In genomic region chr19:11577451-11578341, GRCh38 we compare ENCODE assay signal across 8 cellular contexts. TPM values are rescaled to one million over a fixed set of nuclear protein-coding genes. Genes with fewer than 3 reads are reported as not detected.
DNase-seq lines count a peak whose midpoint lies in the region; ATAC-seq and TF ChIP-seq lines count a peak whose summit lies in the region.

ACP5 (minus strand) TSS chr19:11577645; CDS start chr19:11577317, 328 bp downstream.

- POLR2A ChIA-PET in activated CD4-positive, alpha-beta memory T cell treated with anti-CD3 and anti-CD28 coated beads for 36 hours (lab: Charles Lee) = interaction anchor here (1.4 kb wide), 1 partner anchor 17 kb away, joined by 3 read pairs; no protein-coding TSS in a partner anchor

- no peaks in the 10 kb centered on the region for H3K36me3 Mint-ChIP-seq in activated CD4-positive, alpha-beta memory T cell treated with anti-CD3 and anti-CD28 coated beads for 36 hours

- no peak for TF ChIP-seq CTCF in GM12865 (IDR thresholded peaks at IDR 0.05; ENCODE audit: insufficient read depth, low read depth, low read length, missing control alignments)

- ATAC-seq in HG02973 (IDR thresholded peaks at IDR 0.05; ENCODE audit: unreplicated experiment) (no peak), GM21360 (IDR thresholded peaks at IDR 0.05; ENCODE audit: unreplicated experiment) (no peak)

- H3K27me3 ChIP-seq in rectal smooth muscle tissue (ENCODE audit: control insufficient read depth, insufficient read depth, low read length) = peaks cover 5% of the 10 kb centered on the region

- H3K9me3 Mint-ChIP-seq in activated CD4-positive, alpha-beta memory T cell treated with anti-CD3 and anti-CD28 coated beads for 36 hours = no peaks in the 10 kb centered on the region

- H3K4me3 Mint-ChIP-seq in activated CD4-positive, alpha-beta memory T cell treated with anti-CD3 and anti-CD28 coated beads for 36 hours = peak within 1 kb of the TSS; percentile 62

- H3K27ac Mint-ChIP-seq in activated CD4-positive, alpha-beta memory T cell treated with anti-CD3 and anti-CD28 coated beads for 36 hours = no peak within 1 kb of the TSS

- H3K4me3 ChIP-seq in GM12865 (ENCODE audit: low read depth, low read length) = peak within 1 kb of the TSS; percentile 49
- H3K4me3 ChIP-seq in rectal smooth muscle tissue (ENCODE audit: low read length) = peak within 1 kb of the TSS; percentile 47

- H3K4me1 ChIP-seq in rectal smooth muscle tissue (ENCODE audit: control insufficient read depth, insufficient read depth, low read length) = no peaks in the 10 kb centered on the region

- H3K9ac ChIP-seq in rectal smooth muscle tissue (ENCODE audit: low read length) = peak within 1 kb of the TSS; percentile 1

- H3K36me3 ChIP-seq in rectal smooth muscle tissue (ENCODE audit: control insufficient read depth, insufficient read depth, low read length) = no peaks in the 10 kb centered on the region

- intact Hi-C loops in activated CD4-positive, alpha-beta memory T cell treated with anti-CD3 and anti-CD28 coated beads for 36 hours (cut with micrococcal nuclease) = no loop called here

- CTCF ChIA-PET in activated CD4-positive, alpha-beta memory T cell treated with anti-CD3 and anti-CD28 coated beads for 36 hours (lab: Charles Lee) = interaction anchor here (1.1 kb wide), 2 partner anchors 9 to 17 kb away, joined by 3 to 6 read pairs; no protein-coding TSS in a partner anchor

- H3K27me3 Mint-ChIP-seq in activated CD4-positive, alpha-beta memory T cell treated with anti-CD3 and anti-CD28 coated beads for 36 hours = no peaks in the 10 kb centered on the region

- H3K27ac ChIP-seq in rectal smooth muscle tissue (ENCODE audit: low read depth, low read length) = no peak within 1 kb of the TSS

- DNase-seq in GM12865 (ENCODE audit: low read depth) (no peak), hepatic stellate cell (ENCODE audit: low spot score) (peak; percentile 47), NCI-H2029 treated with DMSO at 0.1 percent for 48 hours (lab: John Stamatoyannopoulos, UW) (no peak), HPDE6-E6E7 (ENCODE audit: extremely low spot score) (no peak)
- no peak for DNase-seq in activated CD4-positive, alpha-beta memory T cell treated with anti-CD3 and anti-CD28 coated beads for 36 hours

- peaks cover 29% of the 10 kb centered on the region for H3K4me1 Mint-ChIP-seq in activated CD4-positive, alpha-beta memory T cell treated with anti-CD3 and anti-CD28 coated beads for 36 hours (ENCODE audit: low read depth)

RNA-seq across cellular contexts. Expression of gene ACP5, which starts in this region (rescaled TPM):
- 10 to 100 TPM; 10.2 to 12.3 TPM for total RNA-seq in activated CD4-positive, alpha-beta memory T cell treated with anti-CD3 and anti-CD28 coated beads for 36 hours
